24 cellular contexts compared by ENCODE assay signal in genomic region chr6:1995521-1996110, GRCh38.
DNase-seq lines count a peak whose midpoint lies in the region; ATAC-seq and TF ChIP-seq lines count a peak whose summit lies in the region.
"Had no signal": no experiment of that assay in that cellular context is flagged by ENCODE, and none has a peak within 500 bp of the region (broad histone marks: within the 10 kb centered on the region; RNA-seq: fewer than 3 reads in every experiment).

No MANE protein-coding gene starts in this region.

- no peak overlapping the region for H4K91ac ChIP-seq in H9 (ENCODE audit: insufficient read length, low read depth, low read length)

- H2AK5ac ChIP-seq in H9 (ENCODE audit: insufficient read length, low read length), result no peak overlapping the region

- H3K36me3 ChIP-seq in OCI-LY3 (replicated peaks; ENCODE audit: low read depth, low read length) (no peaks in the 10 kb centered on the region), Caco-2 (ENCODE audit: control insufficient read depth, insufficient read depth, low read length) (no peaks in the 10 kb centered on the region)
- H3K36me3 ChIP-seq: pancreas, SJSA1, thoracic aorta had no signal

- H3K4me1 ChIP-seq in OCI-LY3 (ENCODE audit: low read length) (peaks cover 14% of the 10 kb centered on the region), Caco-2 (no peaks in the 10 kb centered on the region), H9 (ENCODE audit: insufficient read depth, low read length) (no peaks in the 10 kb centered on the region), right cardiac atrium (ENCODE audit: control insufficient read depth, insufficient read depth, low read length) (no peaks in the 10 kb centered on the region)
- H3K4me1 ChIP-seq: pancreas had no signal

- H2BK15ac ChIP-seq in H9 (ENCODE audit: low read depth, low read length), result no peak overlapping the region

- H3K14ac ChIP-seq in H9 (ENCODE audit: insufficient read depth, low read length), result no peak overlapping the region

- no peak overlapping the region for H3K18ac ChIP-seq in H9 (ENCODE audit: insufficient read length, low read depth, low read length)

- H3K27ac ChIP-seq in OCI-LY3 (ENCODE audit: low read length), result no peak overlapping the region
- H3K27ac ChIP-seq in H9 (ENCODE audit: insufficient read length, low read depth, low read length), result no peak overlapping the region
- H3K27ac ChIP-seq in right cardiac atrium (ENCODE audit: low read length), result no peak overlapping the region
- H3K27ac ChIP-seq: hepatocyte, KMS-11, pancreas, SJSA1, thoracic aorta had no signal

- WGBS in H9 (ENCODE audit: extremely low coverage, insufficient read length, low lambda C conversion rate), result no CpG with 5 or more reads among the region's 4 CpGs
- 93% methylated on average over 4 of the region's 4 CpGs for WGBS in right cardiac atrium

- TF ChIP-seq CTCF in AG09309 (IDR thresholded peaks at IDR 0.05; ENCODE audit: control insufficient read depth, insufficient read depth, low read depth, low read length, missing control alignments), result peak; percentile 9
- TF ChIP-seq CTCF in OCI-LY3 (IDR thresholded peaks at IDR 0.05; ENCODE audit: low read depth, low read length), result peak; percentile 30; the same call in 1 of the 2 replicates
- no peak for TF ChIP-seq CTCF in fibroblast of mammary gland (conservative IDR thresholded peaks at IDR 0.05; ENCODE audit: control insufficient read depth, insufficient read depth, low read depth, low read length)
- TF ChIP-seq CTCF in Caco-2 (IDR thresholded peaks at IDR 0.05; ENCODE audit: insufficient read depth in 1 of 2, low read depth in 1 of 2, low read length in 1 of 2, severe bottlenecking in 1 of 2, unreplicated experiment in 1 of 2), result no peak
- TF ChIP-seq CTCF in H9 (conservative IDR thresholded peaks at IDR 0.05), result no peak

- H4K8ac ChIP-seq in H9 (replicated peaks; ENCODE audit: insufficient read length, low read depth, low read length), result no peak overlapping the region

- no peaks in the 10 kb centered on the region for H3K9me3 ChIP-seq in OCI-LY3 (ENCODE audit: insufficient read depth, low read length)
- H3K9me3 ChIP-seq in Caco-2, result no peaks in the 10 kb centered on the region
- H3K9me3 ChIP-seq in H9 (ENCODE audit: control insufficient read depth, low read depth, low read length), result no peaks in the 10 kb centered on the region
- H3K9me3 ChIP-seq in right cardiac atrium (ENCODE audit: control insufficient read depth, low read length), result no peaks in the 10 kb centered on the region
- H3K9me3 ChIP-seq: pancreas, SJSA1, thoracic aorta had no signal

- BruUV-seq in Caco-2 (replicated peaks; lab: Mats Ljungman, UMichigan), result no TSS peak

- H4K20me1 ChIP-seq in OCI-LY3 (ENCODE audit: insufficient read depth, low read length) (no peaks in the 10 kb centered on the region), H9 (ENCODE audit: control insufficient read depth, insufficient read depth, insufficient read length) (no peaks in the 10 kb centered on the region)

- no peak overlapping the region for H3K56ac ChIP-seq in H9 (ENCODE audit: insufficient read length, low read depth, low read length)

- H3K27ac Mint-ChIP-seq in Caco-2 (ENCODE audit: unreplicated experiment) (no peak overlapping the region), H9 (no peak overlapping the region; a peak in 1 of 7 replicates)
- H3K27ac Mint-ChIP-seq: activated T-cell treated with anti-CD3 and anti-CD28 coated beads, Interleukin-2, amount 50 U/mL, for 72 hours; brain; CD4-positive, alpha-beta memory T cell; natural killer cell; stimulated activated naive B cell treated with anti-CD40 and anti-IgM and Interleukin-4, amounts not matched to agents 10 μg/mL and 1 μg/mL and 100 μg/mL, for 72 hours had no signal

- H3K27me3 Mint-ChIP-seq in Caco-2 (ENCODE audit: insufficient read depth, unreplicated experiment), result no peaks in the 10 kb centered on the region
- H3K27me3 Mint-ChIP-seq in H9 (ENCODE audit: low read depth), result no peaks in the 10 kb centered on the region
- H3K27me3 Mint-ChIP-seq: brain; CD4-positive, alpha-beta memory T cell; stimulated activated naive B cell treated with anti-CD40 and anti-IgM and Interleukin-4, amounts not matched to agents 10 μg/mL and 1 μg/mL and 100 μg/mL, for 72 hours had no signal

- H3K4me3 Mint-ChIP-seq in Caco-2 (ENCODE audit: unreplicated experiment) (no peak overlapping the region), H9 (no peak overlapping the region)
- H3K4me3 Mint-ChIP-seq: activated T-cell treated with anti-CD3 and anti-CD28 coated beads, Interleukin-2, amount 50 U/mL, for 72 hours; brain; CD4-positive, alpha-beta memory T cell; natural killer cell; stimulated activated naive B cell treated with anti-CD40 and anti-IgM and Interleukin-4, amounts not matched to agents 10 μg/mL and 1 μg/mL and 100 μg/mL, for 72 hours had no signal

- no peaks in the 10 kb centered on the region for H3K36me3 Mint-ChIP-seq in Caco-2 (ENCODE audit: insufficient read depth, unreplicated experiment)
- H3K36me3 Mint-ChIP-seq in H9 (ENCODE audit: insufficient read depth in 1 of 3, low read depth in 3 of 3), result no peaks in the 10 kb centered on the region; a peak in 1 of 7 replicates
- H3K36me3 Mint-ChIP-seq: brain, natural killer cell had no signal

- H3K9ac ChIP-seq in OCI-LY3 (ENCODE audit: low read length) (no peak overlapping the region), H9 (ENCODE audit: extremely low read depth, insufficient read length, low read length) (no peak overlapping the region)
- H3K9ac ChIP-seq: KMS-11 had no signal

- H3K4me2 ChIP-seq in OCI-LY3 (ENCODE audit: low read length) (no peak overlapping the region), H9 (ENCODE audit: insufficient read depth, insufficient read length, low read length) (no peak overlapping the region)
- H3K4me2 ChIP-seq: hepatocyte, KMS-11 had no signal

- H3K79me1 ChIP-seq in H9 (ENCODE audit: insufficient read depth, low read depth, low read length, poor library complexity, severe bottlenecking), result no peaks in the 10 kb centered on the region

- H3K79me2 ChIP-seq in OCI-LY3 (ENCODE audit: low read length) (no peaks in the 10 kb centered on the region), H9 (ENCODE audit: insufficient read depth, low read length) (no peaks in the 10 kb centered on the region)
- H3K79me2 ChIP-seq: hepatocyte had no signal

- H3T11ph ChIP-seq in H9 (ENCODE audit: low read length), result no peak overlapping the region

- H3K4me1 Mint-ChIP-seq in Caco-2 (ENCODE audit: low read depth, unreplicated experiment), result no peaks in the 10 kb centered on the region
- peaks cover 0 to 3% of the 10 kb centered on the region in 2 experiments; a peak in 1 of 4 replicates for H3K4me1 Mint-ChIP-seq in H9
- H3K4me1 Mint-ChIP-seq: brain had no signal

- no peak overlapping the region for H3K23ac ChIP-seq in H9 (ENCODE audit: insufficient read length, low read depth, low read length)

- no peaks in the 10 kb centered on the region for H3K27me3 ChIP-seq in OCI-LY3 (ENCODE audit: low read depth, low read length)
- H3K27me3 ChIP-seq in Caco-2 (replicated peaks; ENCODE audit: control insufficient read depth, insufficient read depth, low read length), result no peaks in the 10 kb centered on the region
- H3K27me3 ChIP-seq in H9 (ENCODE audit: insufficient read depth, low read length), result no peaks in the 10 kb centered on the region
- no peaks in the 10 kb centered on the region for H3K27me3 ChIP-seq in right cardiac atrium (ENCODE audit: control insufficient read depth, insufficient read depth)
- H3K27me3 ChIP-seq: hepatocyte, pancreas, SJSA1 had no signal

- no peak overlapping the region for H2BK20ac ChIP-seq in H9 (ENCODE audit: low read depth, low read length, poor library complexity, severe bottlenecking)

- H4K5ac ChIP-seq in H9 (ENCODE audit: insufficient read length, low read depth, low read length), result no peak overlapping the region

- H2BK5ac ChIP-seq in H9 (ENCODE audit: insufficient read length, low read length), result no peak overlapping the region

- DNase-seq in AG09309 (ENCODE audit: low read depth) (no peak), fibroblast of mammary gland (ENCODE audit: low read depth) (peak; percentile 49), Caco-2 (no peak), NCI-H82 (lab: John Stamatoyannopoulos, UW) (no peak), H9 (no peak), right cardiac atrium (no peak)
- DNase-seq: activated CD8-positive, alpha-beta memory T cell treated with anti-CD3 and anti-CD28 coated beads for 24 hours; activated T-cell treated with anti-CD3 and anti-CD28 coated beads, Interleukin-2, amount 50 U/mL, for 72 hours; CD4-positive, alpha-beta memory T cell; natural killer cell; NCI-H2029 treated with DMSO at 0.1 percent for 48 hours; NCI-H524; pancreas; stimulated activated naive B cell treated with anti-CD40 and anti-IgM and Interleukin-4, amounts not matched to agents 10 μg/mL and 1 μg/mL and 100 μg/mL, for 72 hours; T-helper 9 cell had no signal

- H2BK12ac ChIP-seq in H9 (ENCODE audit: insufficient read length, low read depth, low read length), result no peak overlapping the region

- peak; percentile 43 for ATAC-seq in GM18868 (IDR thresholded peaks at IDR 0.05; ENCODE audit: unreplicated experiment)
- no peak for ATAC-seq in right cardiac atrium
- ATAC-seq: activated CD4-positive, CD25-positive, alpha-beta regulatory T cell treated with anti-CD3 and anti-CD28 coated beads, Interleukin-2, amount 50 U/mL, for 24 hours; activated naive CD4-positive, alpha-beta T cell treated with anti-CD3 and anti-CD28 coated beads, Interleukin-2, amount 50 U/mL, for 72 hours; activated T-cell treated with anti-CD3 and anti-CD28 coated beads, Interleukin-2, amount 50 U/mL, for 72 hours; natural killer cell; pancreas; stimulated activated naive B cell treated with anti-CD40 and anti-IgM and Interleukin-4, amounts not matched to agents 10 μg/mL and 1 μg/mL and 100 μg/mL, for 72 hours had no signal

- POLR2A ChIA-PET in Caco-2 (lab: Charles Lee), result no interaction called here

- no peak overlapping the region for H3K4me3 ChIP-seq in AG09309 (ENCODE audit: control insufficient read depth, low read depth, low read length)
- H3K4me3 ChIP-seq in OCI-LY3 (ENCODE audit: low read length), result no peak overlapping the region
- no peak overlapping the region for H3K4me3 ChIP-seq in fibroblast of mammary gland (ENCODE audit: control insufficient read depth, low read depth, low read length)
- H3K4me3 ChIP-seq in Caco-2 (ENCODE audit: low read depth, low read length), result no peak overlapping the region
- H3K4me3 ChIP-seq in right cardiac atrium (ENCODE audit: low read length), result no peak overlapping the region
- H3K4me3 ChIP-seq: hepatocyte, pancreas, SJSA1, thoracic aorta had no signal

- H2AFZ ChIP-seq in OCI-LY3 (ENCODE audit: low read depth, low read length), result no peak overlapping the region
- no peak overlapping the region for H2AFZ ChIP-seq in H9 (ENCODE audit: low read length)
- H2AFZ ChIP-seq: hepatocyte had no signal

- no peak overlapping the region for H3K4ac ChIP-seq in H9 (ENCODE audit: low read depth, low read length)

- H3K23me2 ChIP-seq in H9 (ENCODE audit: insufficient read length, low read depth, low read length, poor library complexity, severe bottlenecking), result no peaks in the 10 kb centered on the region

- H3K9me3 Mint-ChIP-seq in Caco-2 (ENCODE audit: unreplicated experiment), result peaks cover 10% of the 10 kb centered on the region
- H3K9me3 Mint-ChIP-seq in H9, result no peaks in the 10 kb centered on the region
- H3K9me3 Mint-ChIP-seq: activated naive CD4-positive, alpha-beta T cell treated with anti-CD3 and anti-CD28 coated beads, Interleukin-2, amount 50 U/mL, for 72 hours; activated T-cell treated with anti-CD3 and anti-CD28 coated beads, Interleukin-2, amount 50 U/mL, for 72 hours; natural killer cell had no signal

- H2BK120ac ChIP-seq in H9 (ENCODE audit: low read depth, low read length, poor library complexity, severe bottlenecking), result no peak overlapping the region

- CTCF ChIA-PET in Caco-2 (lab: Charles Lee), result no interaction called here

- intact Hi-C loops in Caco-2 (cut with micrococcal nuclease; ENCODE audit: unreplicated experiment) (no loop called here), right cardiac atrium (cut with DNase I) (no loop called here)

Comparison
In these comparisons a context has a peak if more than half of its experiments do, and no peak if none do; other contexts are left out.
1. CTCF ChIP-seq: peak in AG09309 (single experiment) and OCI-LY3 (single experiment); none in fibroblast of mammary gland (single experiment), Caco-2 (0 of 2) and H9 (single experiment).